Comparison of ENCODE assay signal across 1 cellular context in the genomic region with DNA sequence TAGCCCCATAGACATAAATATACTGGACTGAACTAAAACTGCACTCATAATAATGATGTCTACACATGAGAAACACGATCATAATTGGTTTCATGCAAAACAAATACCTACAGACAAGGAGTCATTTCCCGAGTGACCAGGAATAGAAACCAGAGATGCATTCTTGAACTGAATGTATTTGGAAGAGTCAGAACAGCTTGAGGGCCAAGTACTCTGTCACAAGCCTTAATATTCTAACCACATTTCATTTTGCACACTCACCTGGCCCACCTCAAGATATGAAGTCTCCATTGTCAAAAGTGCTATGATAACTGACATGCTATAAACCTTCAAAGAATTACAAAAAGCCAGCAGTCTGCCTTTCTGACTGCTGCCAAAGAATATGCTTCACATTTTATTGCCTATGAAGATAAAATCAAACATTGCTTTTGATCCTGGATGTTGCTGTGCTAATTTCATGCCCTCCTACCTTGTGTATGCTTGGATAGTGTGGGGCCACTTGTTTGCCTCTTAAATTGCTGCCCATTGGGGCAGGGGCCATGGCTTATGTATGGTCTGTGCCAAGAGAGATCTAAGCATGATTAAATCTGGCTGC.
TF ChIP-seq lines count a peak whose summit lies in the region.

No MANE protein-coding gene starts in this region.

TF ChIP-seq in SK-N-SH, 30 proteins besides CTCF, POLR2A, EP300 and RAD21:
- TF ChIP-seq, protein P1, sequence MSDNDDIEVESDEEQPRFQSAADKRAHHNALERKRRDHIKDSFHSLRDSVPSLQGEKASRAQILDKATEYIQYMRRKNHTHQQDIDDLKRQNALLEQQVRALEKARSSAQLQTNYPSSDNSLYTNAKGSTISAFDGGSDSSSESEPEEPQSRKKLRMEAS (IDR thresholded peaks at IDR 0.05; ENCODE audit: low read depth): no peak
- TF ChIP-seq, protein P2, sequence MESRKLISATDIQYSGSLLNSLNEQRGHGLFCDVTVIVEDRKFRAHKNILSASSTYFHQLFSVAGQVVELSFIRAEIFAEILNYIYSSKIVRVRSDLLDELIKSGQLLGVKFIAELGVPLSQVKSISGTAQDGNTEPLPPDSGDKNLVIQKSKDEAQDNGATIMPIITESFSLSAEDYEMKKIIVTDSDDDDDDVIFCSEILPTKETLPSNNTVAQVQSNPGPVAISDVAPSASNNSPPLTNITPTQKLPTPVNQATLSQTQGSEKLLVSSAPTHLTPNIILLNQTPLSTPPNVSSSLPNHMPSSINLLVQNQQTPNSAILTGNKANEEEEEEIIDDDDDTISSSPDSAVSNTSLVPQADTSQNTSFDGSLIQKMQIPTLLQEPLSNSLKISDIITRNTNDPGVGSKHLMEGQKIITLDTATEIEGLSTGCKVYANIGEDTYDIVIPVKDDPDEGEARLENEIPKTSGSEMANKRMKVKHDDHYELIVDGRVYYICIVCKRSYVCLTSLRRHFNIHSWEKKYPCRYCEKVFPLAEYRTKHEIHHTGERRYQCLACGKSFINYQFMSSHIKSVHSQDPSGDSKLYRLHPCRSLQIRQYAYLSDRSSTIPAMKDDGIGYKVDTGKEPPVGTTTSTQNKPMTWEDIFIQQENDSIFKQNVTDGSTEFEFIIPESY (IDR thresholded peaks at IDR 0.05; ENCODE audit: borderline replicate concordance, low read depth): no peak
- no peak for TF ChIP-seq TAF1 (IDR thresholded peaks at IDR 0.05; ENCODE audit: borderline replicate concordance, low read depth, low read length)
- TF ChIP-seq USF2 (IDR thresholded peaks at IDR 0.05; ENCODE audit: borderline replicate concordance, low read depth, low read length): no peak
- no peak for TF ChIP-seq EZH2phosphoT487 (IDR thresholded peaks at IDR 0.05; ENCODE audit: borderline replicate concordance, low read depth)
- TF ChIP-seq NFIC (IDR thresholded peaks at IDR 0.05; ENCODE audit: borderline replicate concordance): no peak
- no peak for TF ChIP-seq SIN3A (IDR thresholded peaks at IDR 0.05; ENCODE audit: borderline replicate concordance, low read depth, low read length)
- TF ChIP-seq MXI1 (IDR thresholded peaks at IDR 0.05; ENCODE audit: low read depth, low read length): no peak
- TF ChIP-seq GABPA (IDR thresholded peaks at IDR 0.05; ENCODE audit: low read depth): no peak
- TF ChIP-seq USF1 (IDR thresholded peaks at IDR 0.05; ENCODE audit: borderline replicate concordance, low read depth): no peak
- TF ChIP-seq SMC3 (IDR thresholded peaks at IDR 0.05; ENCODE audit: low read depth, low read length): no peak
- TF ChIP-seq ELF1 (IDR thresholded peaks at IDR 0.05): no peak
- TF ChIP-seq TEAD4 (IDR thresholded peaks at IDR 0.05; ENCODE audit: borderline replicate concordance, insufficient read depth): peak; percentile 13; the same call in 1 of the 2 replicates
- TF ChIP-seq RXRA (IDR thresholded peaks at IDR 0.05; ENCODE audit: borderline replicate concordance, low read depth): no peak
- 0 out of 2 replicates have a peak, but pooled peaks have one; percentile 21 for TF ChIP-seq GATA2 (CRISPR knock-in tag; IDR thresholded peaks at IDR 0.05)
- TF ChIP-seq RFX5 (IDR thresholded peaks at IDR 0.05; ENCODE audit: low read length): no peak
- TF ChIP-seq, protein P3, sequence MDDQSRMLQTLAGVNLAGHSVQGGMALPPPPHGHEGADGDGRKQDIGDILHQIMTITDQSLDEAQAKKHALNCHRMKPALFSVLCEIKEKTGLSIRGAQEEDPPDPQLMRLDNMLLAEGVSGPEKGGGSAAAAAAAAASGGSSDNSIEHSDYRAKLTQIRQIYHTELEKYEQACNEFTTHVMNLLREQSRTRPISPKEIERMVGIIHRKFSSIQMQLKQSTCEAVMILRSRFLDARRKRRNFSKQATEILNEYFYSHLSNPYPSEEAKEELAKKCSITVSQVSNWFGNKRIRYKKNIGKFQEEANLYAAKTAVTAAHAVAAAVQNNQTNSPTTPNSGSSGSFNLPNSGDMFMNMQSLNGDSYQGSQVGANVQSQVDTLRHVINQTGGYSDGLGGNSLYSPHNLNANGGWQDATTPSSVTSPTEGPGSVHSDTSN (IDR thresholded peaks at IDR 0.05): peak; percentile 70
- peak; percentile 45; the same call in 1 of the 2 replicates for TF ChIP-seq POLR2AphosphoS5 (IDR thresholded peaks at IDR 0.05; ENCODE audit: low read depth, low read length)
- peak; percentile 83 for TF ChIP-seq TCF12 (IDR thresholded peaks at IDR 0.05)
- TF ChIP-seq IRF3 (IDR thresholded peaks at IDR 0.05; ENCODE audit: low read depth, low read length): no peak
- TF ChIP-seq JUND (IDR thresholded peaks at IDR 0.05): peak; percentile 27; the same call in 1 of the 2 replicates
- no peak for TF ChIP-seq FOXJ3 (CRISPR knock-in tag; IDR thresholded peaks at IDR 0.05)
- no peak for TF ChIP-seq NRF1 (IDR thresholded peaks at IDR 0.05; ENCODE audit: low read depth, low read length)
- no peak for TF ChIP-seq RCOR1 (IDR thresholded peaks at IDR 0.05; ENCODE audit: low read length)
- no peak for TF ChIP-seq CHD2 (IDR thresholded peaks at IDR 0.05; ENCODE audit: low read length, partially characterized antibody)
- peak; percentile 66; the same call in 1 of the 2 replicates for TF ChIP-seq MEF2A (IDR thresholded peaks at IDR 0.05; ENCODE audit: borderline replicate concordance, low read depth)
- peak; percentile 30; the same call in 1 of the 2 replicates for TF ChIP-seq FOSL2 (IDR thresholded peaks at IDR 0.05; ENCODE audit: borderline replicate concordance, low read depth)
- no peak for TF ChIP-seq YY1 (IDR thresholded peaks at IDR 0.05; ENCODE audit: low read depth)
- TF ChIP-seq, protein P4, sequence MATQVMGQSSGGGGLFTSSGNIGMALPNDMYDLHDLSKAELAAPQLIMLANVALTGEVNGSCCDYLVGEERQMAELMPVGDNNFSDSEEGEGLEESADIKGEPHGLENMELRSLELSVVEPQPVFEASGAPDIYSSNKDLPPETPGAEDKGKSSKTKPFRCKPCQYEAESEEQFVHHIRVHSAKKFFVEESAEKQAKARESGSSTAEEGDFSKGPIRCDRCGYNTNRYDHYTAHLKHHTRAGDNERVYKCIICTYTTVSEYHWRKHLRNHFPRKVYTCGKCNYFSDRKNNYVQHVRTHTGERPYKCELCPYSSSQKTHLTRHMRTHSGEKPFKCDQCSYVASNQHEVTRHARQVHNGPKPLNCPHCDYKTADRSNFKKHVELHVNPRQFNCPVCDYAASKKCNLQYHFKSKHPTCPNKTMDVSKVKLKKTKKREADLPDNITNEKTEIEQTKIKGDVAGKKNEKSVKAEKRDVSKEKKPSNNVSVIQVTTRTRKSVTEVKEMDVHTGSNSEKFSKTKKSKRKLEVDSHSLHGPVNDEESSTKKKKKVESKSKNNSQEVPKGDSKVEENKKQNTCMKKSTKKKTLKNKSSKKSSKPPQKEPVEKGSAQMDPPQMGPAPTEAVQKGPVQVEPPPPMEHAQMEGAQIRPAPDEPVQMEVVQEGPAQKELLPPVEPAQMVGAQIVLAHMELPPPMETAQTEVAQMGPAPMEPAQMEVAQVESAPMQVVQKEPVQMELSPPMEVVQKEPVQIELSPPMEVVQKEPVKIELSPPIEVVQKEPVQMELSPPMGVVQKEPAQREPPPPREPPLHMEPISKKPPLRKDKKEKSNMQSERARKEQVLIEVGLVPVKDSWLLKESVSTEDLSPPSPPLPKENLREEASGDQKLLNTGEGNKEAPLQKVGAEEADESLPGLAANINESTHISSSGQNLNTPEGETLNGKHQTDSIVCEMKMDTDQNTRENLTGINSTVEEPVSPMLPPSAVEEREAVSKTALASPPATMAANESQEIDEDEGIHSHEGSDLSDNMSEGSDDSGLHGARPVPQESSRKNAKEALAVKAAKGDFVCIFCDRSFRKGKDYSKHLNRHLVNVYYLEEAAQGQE (IDR thresholded peaks at IDR 0.05; ENCODE audit: low read depth, low read length): no peak
- no peak for TF ChIP-seq FOXM1 (IDR thresholded peaks at IDR 0.05; ENCODE audit: low read depth)
